8 cellular contexts compared by ENCODE assay signal in the genomic region with DNA sequence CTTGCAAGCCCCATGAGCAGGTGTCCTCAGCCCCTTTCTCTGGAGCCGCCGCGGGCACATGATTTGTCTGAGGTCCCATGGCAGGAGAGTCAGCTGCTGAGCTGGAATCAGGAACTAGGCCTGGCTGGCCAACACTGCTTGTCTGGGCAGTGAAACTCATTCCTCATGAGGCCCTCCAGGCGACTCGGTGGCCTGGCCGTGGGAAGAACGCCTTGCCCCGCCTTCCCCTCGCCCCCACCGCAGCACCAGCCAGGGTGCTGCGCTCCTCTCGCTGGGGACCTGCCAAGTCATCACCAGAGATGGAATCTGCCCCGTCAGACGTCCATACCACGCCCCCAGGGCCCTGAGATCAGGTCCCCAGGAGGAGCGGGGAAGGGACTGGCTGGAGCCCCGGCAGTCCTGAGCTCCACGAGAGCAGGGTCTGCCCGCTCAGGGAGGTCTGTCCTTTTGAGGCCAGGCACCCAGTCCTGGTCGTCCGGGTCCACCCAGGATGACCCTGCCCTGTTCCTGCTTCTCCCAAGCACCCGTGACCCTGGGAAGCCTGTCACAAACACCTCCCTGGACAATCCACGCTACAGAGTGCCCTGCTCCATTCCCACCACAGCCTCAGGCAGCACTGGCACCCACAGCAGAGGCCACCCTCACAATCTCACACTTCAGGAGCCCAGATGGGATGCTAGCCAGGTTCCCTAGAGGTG.
DNase-seq lines count a peak whose midpoint lies in the region; ATAC-seq and TF ChIP-seq lines count a peak whose summit lies in the region.
"Not testable (repeated sequence)": the region's sequence is repeated elsewhere in the genome, so short reads cannot be mapped to it uniquely, and the experiment has no call there.

No MANE protein-coding gene starts in this region.

- not testable (repeated sequence) for TF ChIP-seq POLR2A in right lobe of liver (IDR thresholded peaks at IDR 0.05)

- not testable (repeated sequence) for H3K36me3 ChIP-seq in DOHH2 (ENCODE audit: control insufficient read depth, low read length); MM.1S (replicated peaks; ENCODE audit: insufficient read depth, low read length); right lobe of liver

- peaks cover 20% of the 10 kb centered on the region for H3K4me1 ChIP-seq in DOHH2 (ENCODE audit: control insufficient read depth, low read length)
- not testable (repeated sequence) for H3K4me1 ChIP-seq in MM.1S (ENCODE audit: low read length); right lobe of liver

- H3K27me3 ChIP-seq in DOHH2 (ENCODE audit: control insufficient read depth, low read length); MM.1S (replicated peaks; ENCODE audit: insufficient read depth, low read length); right lobe of liver: not testable (repeated sequence)

- WGBS in right lobe of liver (ENCODE audit: insufficient coverage, low coverage, low lambda C conversion rate, missing lambda C conversion rate): no CpG with 5 or more reads among the region's 23 CpGs

- H3K4me1 Mint-ChIP-seq in chondrocyte (ENCODE audit: low read depth): not testable (repeated sequence)
- H3K4me1 Mint-ChIP-seq in stimulated activated naive B cell treated with anti-CD40 and anti-IgM and Interleukin-4, amounts not matched to agents 10 μg/mL and 1 μg/mL and 100 μg/mL, for 72 hours: peaks cover 5 to 13% of the 10 kb centered on the region in 2 donors

- H3K4me2 ChIP-seq in DOHH2 (ENCODE audit: low read length); MM.1S (ENCODE audit: low read depth, low read length): not testable (repeated sequence)

- H3K9me2 ChIP-seq in DOHH2 (replicated peaks; ENCODE audit: control insufficient read depth, low read length); MM.1S (replicated peaks; ENCODE audit: insufficient read depth, low read length): not testable (repeated sequence)

- not testable (repeated sequence) for TF ChIP-seq CTCF in DOHH2 (IDR thresholded peaks at IDR 0.05; ENCODE audit: low read depth, low read length, poor library complexity, severe bottlenecking); MM.1S (IDR thresholded peaks at IDR 0.05; ENCODE audit: low read length); chondrocyte (IDR thresholded peaks at IDR 0.05); right lobe of liver (IDR thresholded peaks at IDR 0.05)

- peak overlapping the region; percentile 51 for H3K27ac Mint-ChIP-seq in chondrocyte (ENCODE audit: unreplicated experiment)
- peak overlapping the region; percentile 97 for H3K27ac Mint-ChIP-seq in stimulated activated naive B cell treated with anti-CD40 and anti-IgM and Interleukin-4, amounts not matched to agents 10 μg/mL and 1 μg/mL and 100 μg/mL, for 72 hours

- H3K4me3 Mint-ChIP-seq in chondrocyte (ENCODE audit: unreplicated experiment); stimulated activated naive B cell treated with anti-CD40 and anti-IgM and Interleukin-4, amounts not matched to agents 10 μg/mL and 1 μg/mL and 100 μg/mL, for 72 hours: not testable (repeated sequence)

- not testable (repeated sequence) for H3K9ac ChIP-seq in MM.1S (ENCODE audit: low read length)

- not testable (repeated sequence) for DNase-seq in MM.1S; stimulated activated naive B cell treated with anti-CD40 and anti-IgM and Interleukin-4, amounts not matched to agents 10 μg/mL and 1 μg/mL and 100 μg/mL, for 72 hours
- DNase-seq in activated CD8-positive, alpha-beta memory T cell treated with anti-CD3 and anti-CD28 coated beads, Interleukin-2, amount 50 U/mL, for 48 hours: peak; percentile 52
- DNase-seq in chondrocyte (ENCODE audit: low spot score) (peak; percentile 32), right lobe of liver (peak in 1 of 3 donors; percentile 33)

- peak overlapping the region; percentile 61 for H3K27ac ChIP-seq in DOHH2 (ENCODE audit: low read depth, low read length)
- H3K27ac ChIP-seq in MM.1S (ENCODE audit: low read length): peak overlapping the region; percentile 54; the same call in 1 of the 2 replicates
- not testable (repeated sequence) for H3K27ac ChIP-seq in right lobe of liver

- not testable (repeated sequence) for H3K4me3 ChIP-seq in DOHH2 (ENCODE audit: low read length); MM.1S (ENCODE audit: low read length); right lobe of liver

- H3K9me3 ChIP-seq in DOHH2 (ENCODE audit: control insufficient read depth, insufficient read depth, low read length); MM.1S (replicated peaks; ENCODE audit: insufficient read depth, low read length); right lobe of liver: not testable (repeated sequence)

- not testable (repeated sequence) for H3K27me3 Mint-ChIP-seq in chondrocyte (ENCODE audit: low read depth); stimulated activated naive B cell treated with anti-CD40 and anti-IgM and Interleukin-4, amounts not matched to agents 10 μg/mL and 1 μg/mL and 100 μg/mL, for 72 hours

- H4K20me1 ChIP-seq in DOHH2 (ENCODE audit: control insufficient read depth, insufficient read depth, low read depth, low read length); MM.1S (ENCODE audit: insufficient read depth, low read length): not testable (repeated sequence)

- H3K36me3 Mint-ChIP-seq in chondrocyte (ENCODE audit: low read depth); stimulated activated naive B cell treated with anti-CD40 and anti-IgM and Interleukin-4, amounts not matched to agents 10 μg/mL and 1 μg/mL and 100 μg/mL, for 72 hours: not testable (repeated sequence)

- not testable (repeated sequence) for H3F3A ChIP-seq in DOHH2 (ENCODE audit: control insufficient read depth, insufficient read depth); MM.1S (ENCODE audit: insufficient read depth, low read length)

- intact Hi-C loops in right lobe of liver (cut with DNase I): not testable (repeated sequence)

- H3K9me3 Mint-ChIP-seq in chondrocyte (ENCODE audit: low read depth); stimulated activated naive B cell treated with anti-CD40 and anti-IgM and Interleukin-4, amounts not matched to agents 10 μg/mL and 1 μg/mL and 100 μg/mL, for 72 hours: not testable (repeated sequence)

- peak; percentile 32 for ATAC-seq in GM21360 (IDR thresholded peaks at IDR 0.05; ENCODE audit: unreplicated experiment)
- ATAC-seq in HG02973 (IDR thresholded peaks at IDR 0.05; ENCODE audit: unreplicated experiment): peak; percentile 15
- ATAC-seq in right lobe of liver: peak; percentile 39 to 45 (median 42)
- peak; percentile 1 to 26 for ATAC-seq in stimulated activated naive B cell treated with anti-CD40 and anti-IgM and Interleukin-4, amounts not matched to agents 10 μg/mL and 1 μg/mL and 100 μg/mL, for 72 hours (replicated peaks)

- not testable (repeated sequence) for H3K79me2 ChIP-seq in DOHH2 (ENCODE audit: control insufficient read depth, low read length); MM.1S (ENCODE audit: low read length)

- H2AFZ ChIP-seq in MM.1S (ENCODE audit: low read length): not testable (repeated sequence)
